ENCODE assay signal across 15 cellular contexts in the genomic region with DNA sequence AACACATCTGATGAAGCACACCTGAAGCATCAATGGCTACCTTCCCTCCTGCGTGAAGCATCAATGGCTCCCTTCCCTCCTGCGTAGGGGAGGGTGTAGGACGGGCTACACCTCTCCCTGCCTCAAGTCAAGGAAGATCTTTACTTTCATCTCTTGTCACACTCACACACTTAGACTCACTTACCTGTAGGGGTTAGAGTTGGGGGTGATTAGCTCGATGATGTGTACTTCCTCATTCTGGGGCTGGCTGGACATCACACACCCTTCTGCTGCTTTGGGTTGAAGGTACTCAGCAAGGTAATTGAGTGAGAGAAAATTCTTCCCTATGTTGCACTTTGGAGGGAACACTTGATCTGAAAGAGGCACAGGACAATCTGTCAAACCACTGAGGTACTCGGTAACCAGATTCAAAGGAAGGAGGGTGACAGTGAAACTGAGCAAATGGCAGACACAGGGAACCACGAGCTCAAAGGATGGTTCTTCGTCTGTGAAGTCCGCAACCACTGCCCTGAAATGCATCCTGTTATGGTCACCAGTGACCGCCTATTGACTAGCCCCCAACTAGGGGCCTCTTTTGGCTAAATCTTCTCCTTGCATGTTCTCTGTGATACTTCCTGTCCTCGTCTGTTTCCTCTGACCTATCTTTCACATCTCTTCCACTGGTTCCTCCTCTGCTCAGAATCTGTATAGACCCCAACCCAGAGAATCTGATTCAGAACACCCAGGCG.
DNase-seq lines count a peak whose midpoint lies in the region; ATAC-seq and TF ChIP-seq lines count a peak whose summit lies in the region.
"Had no signal": no experiment of that assay in that cellular context is flagged by ENCODE, and none has a peak within 500 bp of the region (broad histone marks: within the 10 kb centered on the region; RNA-seq: fewer than 3 reads in every experiment).

No MANE protein-coding gene starts in this region.

- 83% methylated on average over 10 of the region's 11 CpGs for WGBS in right lobe of liver (ENCODE audit: insufficient coverage, low coverage, low lambda C conversion rate, missing lambda C conversion rate)

- TF ChIP-seq POLR2A in right lobe of liver (IDR thresholded peaks at IDR 0.05) (no peak), uterus (IDR thresholded peaks at IDR 0.05) (no peak)

- no peak for TF ChIP-seq CTCF in right lobe of liver (IDR thresholded peaks at IDR 0.05)
- no peak for TF ChIP-seq CTCF in uterus (IDR thresholded peaks at IDR 0.05)
- no peak for TF ChIP-seq CTCF in right atrium auricular region (IDR thresholded peaks at IDR 0.05)

- peak in 1 of 2 donors; percentile 2 for ATAC-seq in activated T-cell treated with anti-CD3 and anti-CD28 coated beads, Interleukin-2, amount 50 U/mL, for 72 hours (replicated peaks in 1 of 2)
- ATAC-seq in right lobe of liver (no peak), GM19035 (IDR thresholded peaks at IDR 0.05; ENCODE audit: unreplicated experiment) (no peak)

- H3K9me3 ChIP-seq in right lobe of liver: no peaks in the 10 kb centered on the region
- no peaks in the 10 kb centered on the region for H3K9me3 ChIP-seq in uterus
- no peaks in the 10 kb centered on the region for H3K9me3 ChIP-seq in right atrium auricular region
- H3K9me3 ChIP-seq: testis had no signal

- peaks cover 0 to 7% (median 2%) of the 10 kb centered on the region in 4 donors for H3K36me3 ChIP-seq in right lobe of liver
- no peaks in the 10 kb centered on the region for H3K36me3 ChIP-seq in uterus
- H3K36me3 ChIP-seq in right atrium auricular region: peaks cover 30% of the 10 kb centered on the region

- H3K4me1 ChIP-seq in right lobe of liver (peaks cover 0 to 40% (median 10%) of the 10 kb centered on the region in 4 donors), uterus (peaks cover 14 to 28% of the 10 kb centered on the region in 2 donors), right atrium auricular region (peaks cover 0 to 49% of the 10 kb centered on the region in 2 donors)

- intact Hi-C loops in right lobe of liver (cut with DNase I): no loop called here
- intact Hi-C loops in uterus (cut with DNase I; ENCODE audit: low total_unique reads): no loop called here

- no peaks in the 10 kb centered on the region for H3K9me3 Mint-ChIP-seq in activated T-cell treated with anti-CD3 and anti-CD28 coated beads, Interleukin-2, amount 50 U/mL, for 72 hours
- H3K9me3 Mint-ChIP-seq in T-helper 1 cell treated with Interleukin-12 subunit alpha and Interleukin-12 subunit beta and Interleukin-4 antibody, amounts not matched to agents 30 μg/mL and 1 μg/mL, for 36 hours: no peaks in the 10 kb centered on the region

- H3K27me3 ChIP-seq in right lobe of liver (no peaks in the 10 kb centered on the region), uterus (no peaks in the 10 kb centered on the region), right atrium auricular region (no peaks in the 10 kb centered on the region)
- H3K27me3 ChIP-seq: testis had no signal

- H3K4me3 Mint-ChIP-seq in activated T-cell treated with anti-CD3 and anti-CD28 coated beads, Interleukin-2, amount 50 U/mL, for 72 hours: peak overlapping the region; percentile 72 to 74
- H3K4me3 Mint-ChIP-seq in T-helper 1 cell treated with Interleukin-12 subunit alpha and Interleukin-12 subunit beta and Interleukin-4 antibody, amounts not matched to agents 30 μg/mL and 1 μg/mL, for 36 hours: peak overlapping the region; percentile 18

- H3K4me3 ChIP-seq in right lobe of liver (no peak overlapping the region), uterus (no peak overlapping the region), right atrium auricular region (no peak overlapping the region)
- H3K4me3 ChIP-seq: testis had no signal

- no peak for DNase-seq in activated T-cell treated with anti-CD3 and anti-CD28 coated beads, Interleukin-2, amount 50 U/mL, for 72 hours
- no peak for DNase-seq in activated T-cell treated with anti-CD3 and anti-CD28 coated beads, Interleukin-2, amount 50 U/mL, for 1 hour
- DNase-seq in right lobe of liver: no peak
- DNase-seq in uterus: no peak
- DNase-seq in right atrium auricular region (ENCODE audit: low spot score): no peak
- no peak for DNase-seq in AG08395 (ENCODE audit: low spot score)
- DNase-seq: Calu3, hippocampal formation, NCI-H1930, NCI-H774, small intestine, testis had no signal

- H3K27me3 Mint-ChIP-seq in activated T-cell treated with anti-CD3 and anti-CD28 coated beads, Interleukin-2, amount 50 U/mL, for 72 hours (ENCODE audit: low read depth): no peaks in the 10 kb centered on the region
- no peaks in the 10 kb centered on the region for H3K27me3 Mint-ChIP-seq in T-helper 1 cell treated with Interleukin-12 subunit alpha and Interleukin-12 subunit beta and Interleukin-4 antibody, amounts not matched to agents 30 μg/mL and 1 μg/mL, for 36 hours (ENCODE audit: low read depth)

- peaks cover 55% of the 10 kb centered on the region for H3K4me1 Mint-ChIP-seq in activated T-cell treated with anti-CD3 and anti-CD28 coated beads, Interleukin-2, amount 50 U/mL, for 72 hours (ENCODE audit: low read depth)
- H3K4me1 Mint-ChIP-seq in T-helper 1 cell treated with Interleukin-12 subunit alpha and Interleukin-12 subunit beta and Interleukin-4 antibody, amounts not matched to agents 30 μg/mL and 1 μg/mL, for 36 hours (ENCODE audit: low read depth): peaks cover 46% of the 10 kb centered on the region

- H3K27ac ChIP-seq in right lobe of liver (peak overlapping the region in 2 of 3 donors; percentile 41 to 80), uterus (peak overlapping the region; percentile 91 to 97), right atrium auricular region (peak overlapping the region in 1 of 2 donors; percentile 17)
- H3K27ac ChIP-seq: epithelial cell of prostate, testis had no signal

- peaks cover 0 to 11% of the 10 kb centered on the region in 2 donors for H3K36me3 Mint-ChIP-seq in activated T-cell treated with anti-CD3 and anti-CD28 coated beads, Interleukin-2, amount 50 U/mL, for 72 hours (ENCODE audit: insufficient read depth in 2 of 2)
- peaks cover 51% of the 10 kb centered on the region for H3K36me3 Mint-ChIP-seq in T-helper 1 cell treated with Interleukin-12 subunit alpha and Interleukin-12 subunit beta and Interleukin-4 antibody, amounts not matched to agents 30 μg/mL and 1 μg/mL, for 36 hours (ENCODE audit: low read depth)

- peak overlapping the region; percentile 41 for H3K27ac Mint-ChIP-seq in activated T-cell treated with anti-CD3 and anti-CD28 coated beads, Interleukin-2, amount 50 U/mL, for 72 hours
- H3K27ac Mint-ChIP-seq in T-helper 1 cell treated with Interleukin-12 subunit alpha and Interleukin-12 subunit beta and Interleukin-4 antibody, amounts not matched to agents 30 μg/mL and 1 μg/mL, for 36 hours: peak overlapping the region; percentile 19
